In genomic region chr6:151661509-151661908, GRCh38 we compare ENCODE assay signal across 23 cellular contexts.
A peak's percentile ranks its signal among the peaks of the same experiment; 100 is the strongest.
DNase-seq lines count a peak whose midpoint lies in the region; ATAC-seq, FAIRE-seq and TF ChIP-seq lines count a peak whose summit lies in the region.
"Had no signal": no experiment of that assay in that cellular context is flagged by ENCODE, and none has a peak within 500 bp of the region (broad histone marks: within the 10 kb centered on the region; RNA-seq: fewer than 3 reads in every experiment).

No MANE protein-coding gene starts in this region.

- H4K20me1 ChIP-seq in HCT116 (ENCODE audit: insufficient read depth): no peaks in the 10 kb centered on the region
- H4K20me1 ChIP-seq in K562 (replicated peaks; ENCODE audit: control insufficient read depth, insufficient read depth, low read length): no peaks in the 10 kb centered on the region
- H4K20me1 ChIP-seq in hepatocyte (ENCODE audit: insufficient read depth, poor library complexity, severe bottlenecking): no peaks in the 10 kb centered on the region
- H4K20me1 ChIP-seq: BLaER1 treated with 17β-estradiol and CSF1 and Interleukin-3, amounts not matched to agents 10 nM and 100 nM had no signal

- no peaks in the 10 kb centered on the region for H3K27me3 ChIP-seq in HCT116 (ENCODE audit: insufficient read depth, low read length)
- H3K27me3 ChIP-seq in K562 (ENCODE audit: control insufficient read depth in 2 of 2, insufficient read depth in 2 of 2, low read length in 2 of 2): no peaks in the 10 kb centered on the region
- no peaks in the 10 kb centered on the region for H3K27me3 ChIP-seq in hepatocyte
- H3K27me3 ChIP-seq in dorsolateral prefrontal cortex: peaks cover 0 to 9% (median 0%) of the 10 kb centered on the region in 45 donors
- H3K27me3 ChIP-seq: BLaER1 treated with 17β-estradiol and CSF1 and Interleukin-3, amounts not matched to agents 10 nM and 100 nM had no signal

- ATAC-seq in HCT116 (no peak), K562 (no peak)
- ATAC-seq: CD8-positive, alpha-beta T cell had no signal

- H3K36me3 ChIP-seq in HCT116 (ENCODE audit: control insufficient read depth in 1 of 2, insufficient read depth in 2 of 2, low read length in 2 of 2) (no peaks in the 10 kb centered on the region), K562 (ENCODE audit: control insufficient read depth, insufficient read depth, low read length) (no peaks in the 10 kb centered on the region), hepatocyte (replicated peaks; ENCODE audit: insufficient read depth, low read depth) (no peaks in the 10 kb centered on the region)
- H3K36me3 ChIP-seq: BLaER1 treated with 17β-estradiol and CSF1 and Interleukin-3, amounts not matched to agents 10 nM and 100 nM had no signal

- H3K9me3 ChIP-seq in HCT116 (ENCODE audit: control insufficient read depth in 1 of 2, insufficient read depth in 1 of 2, low read depth in 1 of 2, low read length in 2 of 2): no peaks in the 10 kb centered on the region
- H3K9me3 ChIP-seq in K562 (replicated peaks; ENCODE audit: control insufficient read depth, insufficient read depth, low read depth, low read length): no peaks in the 10 kb centered on the region
- no peaks in the 10 kb centered on the region for H3K9me3 ChIP-seq in hepatocyte (ENCODE audit: low read depth)
- H3K9me3 ChIP-seq: Caco-2 had no signal

- DNase-seq in GM12892 (ENCODE audit: insufficient read length): no peak
- DNase-seq in HCT116 (ENCODE audit: low read depth, low spot score): no peak
- DNase-seq in K562 (ENCODE audit: extremely low read depth in 1 of 4, low spot score in 3 of 4): no peak
- DNase-seq in hepatocyte (ENCODE audit: low spot score): no peak
- no peak for DNase-seq in NCI-H226
- DNase-seq in activated gamma-delta T cell (lab: John Stamatoyannopoulos, UW): no peak
- no peak for DNase-seq in NK-92 treated with Interleukin-12 subunit alpha and Interleukin-12 subunit beta, amount 100 ng/mL, for 24 hours (lab: John Stamatoyannopoulos, UW)
- no peak for DNase-seq in dorsolateral prefrontal cortex
- DNase-seq: 8988T; ACHN; Caco-2; Calu3; CD4-positive, alpha-beta T cell; CD8-positive, alpha-beta T cell; DMS79 treated with DMSO at 0.1 percent for 48 hours; GF-D8 had no signal

- no peaks in the 10 kb centered on the region for H3K9me1 ChIP-seq in K562 (ENCODE audit: control insufficient read depth, insufficient read depth, low read length)

- no peak for TF ChIP-seq CTCF in HCT116 (IDR thresholded peaks at IDR 0.05 in 2 of 3, conservative IDR thresholded peaks at IDR 0.05 in 1 of 3; ENCODE audit: borderline replicate concordance in 1 of 3, insufficient read depth in 1 of 3, low read depth in 2 of 3, low read length in 2 of 3)
- no peak for TF ChIP-seq CTCF in K562 (IDR thresholded peaks at IDR 0.05 in 2 of 3, conservative IDR thresholded peaks at IDR 0.05 in 1 of 3; ENCODE audit: insufficient read depth in 2 of 3, low read depth in 1 of 3, low read length in 3 of 3)
- TF ChIP-seq CTCF in hepatocyte (IDR thresholded peaks at IDR 0.05; ENCODE audit: poor library complexity): no peak
- TF ChIP-seq CTCF in dorsolateral prefrontal cortex (IDR thresholded peaks at IDR 0.05 in 54 of 56, conservative IDR thresholded peaks at IDR 0.05 in 2 of 56; ENCODE audit: low read depth in 1 of 56, partially characterized antibody in 56 of 56): no peak

- intact Hi-C loops in HCT116 (cut with micrococcal nuclease): no loop called here
- intact Hi-C loops in K562 (cut with micrococcal nuclease): loop anchor here (5.0 kb wide), 1 partner anchor 606 kb away; no protein-coding TSS in a partner anchor
- intact Hi-C loops in dorsolateral prefrontal cortex (cut with DNase I): no loop called here

- FAIRE-seq in GM12892 (lab: Jason Lieb, UNC): peak; percentile 61
- FAIRE-seq in K562 (lab: Jason Lieb, UNC): peak; percentile 46
- FAIRE-seq: A204.1, D721Med, G401.6, GM12891, GM18507 had no signal

- peaks cover 0 to 16% of the 10 kb centered on the region in 2 experiments; a peak in 1 of 4 replicates for H3K4me1 ChIP-seq in HCT116 (ENCODE audit: control insufficient read depth in 1 of 2, insufficient read depth in 2 of 2, low read length in 2 of 2)
- H3K4me1 ChIP-seq in K562 (replicated peaks in 1 of 2; ENCODE audit: control insufficient read depth in 2 of 2, insufficient read depth in 2 of 2, low read length in 2 of 2): no peaks in the 10 kb centered on the region
- H3K4me1 ChIP-seq in hepatocyte (ENCODE audit: insufficient read depth): peaks cover 12% of the 10 kb centered on the region
- H3K4me1 ChIP-seq: BLaER1 treated with 17β-estradiol and CSF1 and Interleukin-3, amounts not matched to agents 10 nM and 100 nM had no signal

- CTCF ChIA-PET in HCT116 (lab: Charles Lee): no interaction called here
- CTCF ChIA-PET in K562 (lab: Yijun Ruan, JAX; ENCODE audit: low intra/inter-chr PET ratio): interaction anchor here (0.6 kb wide), 1 partner anchor 541 kb away, joined by 4 read pairs; no protein-coding TSS in a partner anchor

- no peak overlapping the region for H3K4me2 ChIP-seq in HCT116 (ENCODE audit: low read length)
- H3K4me2 ChIP-seq in K562 (ENCODE audit: insufficient read depth, low read length): no peak overlapping the region
- H3K4me2 ChIP-seq in hepatocyte: no peak overlapping the region
- H3K4me2 ChIP-seq: BLaER1 treated with 17β-estradiol and CSF1 and Interleukin-3, amounts not matched to agents 10 nM and 100 nM had no signal

- H2AFZ ChIP-seq in HCT116 (ENCODE audit: low read depth, low read length, poor library complexity, severe bottlenecking): no peak overlapping the region
- H2AFZ ChIP-seq in K562 (ENCODE audit: low read depth, low read length): no peak overlapping the region
- no peak overlapping the region for H2AFZ ChIP-seq in hepatocyte

- H3K9me2 ChIP-seq in HCT116 (ENCODE audit: insufficient read depth): no peaks in the 10 kb centered on the region
- H3K9me2 ChIP-seq in hepatocyte (replicated peaks; ENCODE audit: insufficient read depth): no peaks in the 10 kb centered on the region

- H3K9ac ChIP-seq in HCT116 (ENCODE audit: low read length) (no peak overlapping the region), K562 (ENCODE audit: insufficient read depth in 1 of 2, low read depth in 2 of 2, low read length in 2 of 2) (no peak overlapping the region)
- H3K9ac ChIP-seq: BLaER1 treated with 17β-estradiol and CSF1 and Interleukin-3, amounts not matched to agents 10 nM and 100 nM had no signal

- 4% methylated on average over 3 of the region's 3 CpGs for WGBS in K562 (ENCODE audit: insufficient coverage, low coverage, missing lambda C conversion rate)
- WGBS in hepatocyte (ENCODE audit: low lambda C conversion rate, missing lambda C conversion rate): 97% methylated on average over 3 of the region's 3 CpGs

- TF ChIP-seq EP300 in K562 (IDR thresholded peaks at IDR 0.05; ENCODE audit: low read length): no peak

- POLR2A ChIA-PET in HCT116 (lab: Charles Lee) (no interaction called here), K562 (lab: Yijun Ruan, JAX) (no interaction called here)

- BruUV-seq in HCT116 (replicated peaks; lab: Mats Ljungman, UMichigan) (no TSS peak), K562 (replicated peaks; lab: Mats Ljungman, UMichigan) (no TSS peak)

- no peak overlapping the region for H3K27ac ChIP-seq in HCT116 (ENCODE audit: low read depth, low read length)
- no peak overlapping the region for H3K27ac ChIP-seq in K562 (ENCODE audit: extremely low read depth, low read depth, low read length)
- H3K27ac ChIP-seq in hepatocyte: peak overlapping the region; percentile 87
- no peak overlapping the region for H3K27ac ChIP-seq in dorsolateral prefrontal cortex
- H3K27ac ChIP-seq: BLaER1 treated with 17β-estradiol and CSF1 and Interleukin-3, amounts not matched to agents 10 nM and 100 nM; C4-2B had no signal

- TF ChIP-seq POLR2A in GM12892 (IDR thresholded peaks at IDR 0.05; ENCODE audit: low read depth, low read length) (no peak), HCT116 (IDR thresholded peaks at IDR 0.05; ENCODE audit: borderline replicate concordance, extremely low read depth, insufficient read depth, insufficient read length) (no peak), K562 (conservative IDR thresholded peaks at IDR 0.05) (no peak)

- no peak for TF ChIP-seq RAD21 in HCT116 (IDR thresholded peaks at IDR 0.05; ENCODE audit: low read depth)
- TF ChIP-seq RAD21 in K562 (CRISPR knock-in tag; conservative IDR thresholded peaks at IDR 0.05 in 1 of 2, IDR thresholded peaks at IDR 0.05 in 1 of 2): no peak

- RAD21 ChIA-PET in HCT116 (lab: Charles Lee; ENCODE audit: low non-redundant PET in 1 of 2, low total read pairs in 2 of 2, uncharacterized antibody in 2 of 2, unreplicated experiment in 2 of 2): no interaction called here

- H3K4me3 ChIP-seq in HCT116 (replicated peaks in 1 of 2; ENCODE audit: low read depth in 1 of 2, low read length in 2 of 2) (no peak overlapping the region), K562 (no peak overlapping the region), hepatocyte (no peak overlapping the region), dorsolateral prefrontal cortex (no peak overlapping the region)
- H3K4me3 ChIP-seq: BLaER1 treated with 17β-estradiol and CSF1 and Interleukin-3, amounts not matched to agents 10 nM and 100 nM had no signal

- in situ Hi-C loops in K562 (cut with MboI): no loop called here

- H3K79me2 ChIP-seq in HCT116 (ENCODE audit: insufficient read depth, low read length) (no peaks in the 10 kb centered on the region), K562 (ENCODE audit: control insufficient read depth, insufficient read depth, low read length) (no peaks in the 10 kb centered on the region), hepatocyte (no peaks in the 10 kb centered on the region)

TF ChIP-seq in HCT116, 20 proteins besides CTCF, POLR2A, EP300 and RAD21:
- TF ChIP-seq SIN3A (IDR thresholded peaks at IDR 0.05; ENCODE audit: low read depth): no peak
- 0 out of 2 replicates have a peak, but pooled peaks have one; percentile 11 for TF ChIP-seq ZFX (IDR thresholded peaks at IDR 0.05)

TF ChIP-seq in K562, 482 proteins besides CTCF, POLR2A, EP300 and RAD21 (continues in another document):
- TF ChIP-seq BCOR (IDR thresholded peaks at IDR 0.05): no peak
